ENCODE assay signal across 2 cellular contexts in genomic region chr11:73981051-73981805, GRCh38.
TF ChIP-seq lines count a peak whose summit lies in the region.

No MANE protein-coding gene starts in this region.

TF ChIP-seq in SK-N-SH, 30 proteins besides CTCF, POLR2A, EP300 and RAD21 (continued from another document):
- TF ChIP-seq, protein P1, sequence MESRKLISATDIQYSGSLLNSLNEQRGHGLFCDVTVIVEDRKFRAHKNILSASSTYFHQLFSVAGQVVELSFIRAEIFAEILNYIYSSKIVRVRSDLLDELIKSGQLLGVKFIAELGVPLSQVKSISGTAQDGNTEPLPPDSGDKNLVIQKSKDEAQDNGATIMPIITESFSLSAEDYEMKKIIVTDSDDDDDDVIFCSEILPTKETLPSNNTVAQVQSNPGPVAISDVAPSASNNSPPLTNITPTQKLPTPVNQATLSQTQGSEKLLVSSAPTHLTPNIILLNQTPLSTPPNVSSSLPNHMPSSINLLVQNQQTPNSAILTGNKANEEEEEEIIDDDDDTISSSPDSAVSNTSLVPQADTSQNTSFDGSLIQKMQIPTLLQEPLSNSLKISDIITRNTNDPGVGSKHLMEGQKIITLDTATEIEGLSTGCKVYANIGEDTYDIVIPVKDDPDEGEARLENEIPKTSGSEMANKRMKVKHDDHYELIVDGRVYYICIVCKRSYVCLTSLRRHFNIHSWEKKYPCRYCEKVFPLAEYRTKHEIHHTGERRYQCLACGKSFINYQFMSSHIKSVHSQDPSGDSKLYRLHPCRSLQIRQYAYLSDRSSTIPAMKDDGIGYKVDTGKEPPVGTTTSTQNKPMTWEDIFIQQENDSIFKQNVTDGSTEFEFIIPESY (IDR thresholded peaks at IDR 0.05; ENCODE audit: borderline replicate concordance, low read depth): no peak
- TF ChIP-seq REST (IDR thresholded peaks at IDR 0.05; ENCODE audit: low read depth, low read length) (no peak), RXRA (IDR thresholded peaks at IDR 0.05; ENCODE audit: borderline replicate concordance, low read depth) (no peak), MEF2A (IDR thresholded peaks at IDR 0.05; ENCODE audit: borderline replicate concordance, low read depth) (no peak), TCF12 (IDR thresholded peaks at IDR 0.05) (no peak), EZH2phosphoT487 (IDR thresholded peaks at IDR 0.05; ENCODE audit: borderline replicate concordance, low read depth) (no peak), JUND (IDR thresholded peaks at IDR 0.05) (no peak), MAX (IDR thresholded peaks at IDR 0.05; ENCODE audit: low read depth) (no peak), SMC3 (IDR thresholded peaks at IDR 0.05; ENCODE audit: low read depth, low read length) (no peak), FOXM1 (IDR thresholded peaks at IDR 0.05; ENCODE audit: low read depth) (no peak)
- TF ChIP-seq, protein P2, sequence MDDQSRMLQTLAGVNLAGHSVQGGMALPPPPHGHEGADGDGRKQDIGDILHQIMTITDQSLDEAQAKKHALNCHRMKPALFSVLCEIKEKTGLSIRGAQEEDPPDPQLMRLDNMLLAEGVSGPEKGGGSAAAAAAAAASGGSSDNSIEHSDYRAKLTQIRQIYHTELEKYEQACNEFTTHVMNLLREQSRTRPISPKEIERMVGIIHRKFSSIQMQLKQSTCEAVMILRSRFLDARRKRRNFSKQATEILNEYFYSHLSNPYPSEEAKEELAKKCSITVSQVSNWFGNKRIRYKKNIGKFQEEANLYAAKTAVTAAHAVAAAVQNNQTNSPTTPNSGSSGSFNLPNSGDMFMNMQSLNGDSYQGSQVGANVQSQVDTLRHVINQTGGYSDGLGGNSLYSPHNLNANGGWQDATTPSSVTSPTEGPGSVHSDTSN (IDR thresholded peaks at IDR 0.05): no peak

TF ChIP-seq in SK-N-SH treated with all-trans-retinoic acid at 6 μM for 48 hours, 23 proteins besides CTCF, POLR2A, EP300 and RAD21 (continued from another document):
- TF ChIP-seq TSHZ2 (CRISPR knock-in tag; IDR thresholded peaks at IDR 0.05) (no peak), ZC3H10 (CRISPR knock-in tag; IDR thresholded peaks at IDR 0.05) (no peak), PPARA (CRISPR knock-in tag; IDR thresholded peaks at IDR 0.05; ENCODE audit: borderline replicate concordance) (no peak), TOX (CRISPR knock-in tag; IDR thresholded peaks at IDR 0.05; ENCODE audit: borderline replicate concordance) (no peak), OSR1 (CRISPR knock-in tag; IDR thresholded peaks at IDR 0.05) (no peak), CSDC2 (CRISPR knock-in tag; IDR thresholded peaks at IDR 0.05) (no peak)
- TF ChIP-seq, protein P3, sequence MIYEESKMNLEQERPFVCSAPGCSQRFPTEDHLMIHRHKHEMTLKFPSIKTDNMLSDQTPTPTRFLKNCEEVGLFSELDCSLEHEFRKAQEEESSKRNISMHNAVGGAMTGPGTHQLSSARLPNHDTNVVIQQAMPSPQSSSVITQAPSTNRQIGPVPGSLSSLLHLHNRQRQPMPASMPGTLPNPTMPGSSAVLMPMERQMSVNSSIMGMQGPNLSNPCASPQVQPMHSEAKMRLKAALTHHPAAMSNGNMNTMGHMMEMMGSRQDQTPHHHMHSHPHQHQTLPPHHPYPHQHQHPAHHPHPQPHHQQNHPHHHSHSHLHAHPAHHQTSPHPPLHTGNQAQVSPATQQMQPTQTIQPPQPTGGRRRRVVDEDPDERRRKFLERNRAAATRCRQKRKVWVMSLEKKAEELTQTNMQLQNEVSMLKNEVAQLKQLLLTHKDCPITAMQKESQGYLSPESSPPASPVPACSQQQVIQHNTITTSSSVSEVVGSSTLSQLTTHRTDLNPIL (CRISPR knock-in tag; IDR thresholded peaks at IDR 0.05; ENCODE audit: low read depth): no peak
